Comparison of ENCODE assay signal across 8 cellular contexts in genomic region chr2:84459028-84459943, GRCh38. TPM values are rescaled to one million over a fixed set of nuclear protein-coding genes. Genes with fewer than 3 reads are reported as not detected.
A peak's percentile ranks its signal among the peaks of the same experiment; 100 is the strongest.
DNase-seq lines count a peak whose midpoint lies in the region; ATAC-seq, FAIRE-seq and TF ChIP-seq lines count a peak whose summit lies in the region.

SUCLG1 (minus strand) TSS chr2:84459280; CDS start chr2:84459269, 11 bp downstream.

- H3K4me3 ChIP-seq in H1 (ENCODE audit: extremely low read depth in 1 of 4, insufficient read depth in 2 of 4, low read depth in 3 of 4, low read length in 4 of 4) (peak within 1 kb of the TSS; percentile 71 to 98 (median 86)), mesenchymal stem cell (ENCODE audit: insufficient read depth in 1 of 2, low read depth in 1 of 2, low read length in 2 of 2) (peak within 1 kb of the TSS; percentile 92 to 97)

- H3K27me3 ChIP-seq in H1 (replicated peaks in 1 of 4; ENCODE audit: control insufficient read depth in 3 of 4, extremely low read depth in 1 of 4, insufficient read depth in 3 of 4, low read length in 3 of 4) (no peaks in the 10 kb centered on the region), mesenchymal stem cell (ENCODE audit: control insufficient read depth in 1 of 2, insufficient read depth in 1 of 2, low read length in 2 of 2) (no peaks in the 10 kb centered on the region)

- H3K36me3 ChIP-seq in H1 (ENCODE audit: control insufficient read depth in 2 of 4, insufficient read depth in 4 of 4, low read length in 3 of 4), result no peaks in the 10 kb centered on the region
- H3K36me3 ChIP-seq in mesenchymal stem cell (ENCODE audit: control insufficient read depth in 1 of 2, insufficient read depth in 2 of 2, low read depth in 1 of 2, low read length in 2 of 2), result peaks cover 0 to 4% of the 10 kb centered on the region in 2 experiments

- peak within 1 kb of the TSS; percentile 89 to 94 for H3K4me2 ChIP-seq in H1 (ENCODE audit: insufficient read depth in 1 of 2, low read depth in 2 of 2, low read length in 2 of 2)
- peak within 1 kb of the TSS; percentile 89 for H3K4me2 ChIP-seq in mesenchymal stem cell (ENCODE audit: low read length, poor library complexity, severe bottlenecking)

- no peak for TF ChIP-seq EP300 in H1 (IDR thresholded peaks at IDR 0.05; ENCODE audit: borderline replicate concordance in 1 of 2, low read depth in 2 of 2, low read length in 2 of 2)

- peaks cover 11% of the 10 kb centered on the region for H3K23me2 ChIP-seq in H1 (ENCODE audit: low read depth, low read length)

- H2BK5ac ChIP-seq in H1 (ENCODE audit: low read depth, low read length), result peak within 1 kb of the TSS; percentile 9; the same call in 1 of the 2 replicates
- H2BK5ac ChIP-seq in mesenchymal stem cell (ENCODE audit: low read depth, low read length, poor library complexity, severe bottlenecking), result peak within 1 kb of the TSS; percentile 81

- H3K18ac ChIP-seq in H1 (ENCODE audit: extremely low read depth, low read length) (peak within 1 kb of the TSS; percentile 65), mesenchymal stem cell (ENCODE audit: low read depth in 1 of 2, low read length in 2 of 2) (peak within 1 kb of the TSS; percentile 68 to 94)

- H3K27ac ChIP-seq in H1 (ENCODE audit: low read depth, low read length) (peak within 1 kb of the TSS; percentile 9; the same call in 1 of the 2 replicates), mesenchymal stem cell (ENCODE audit: low read length, poor library complexity, severe bottlenecking) (peak within 1 kb of the TSS; percentile 83)

- H2BK20ac ChIP-seq in H1 (ENCODE audit: low read length), result no peak within 1 kb of the TSS; the same call in 1 of the 2 replicates

- H4K8ac ChIP-seq in H1 (ENCODE audit: extremely low read depth, insufficient read depth, low read length) (peak within 1 kb of the TSS; percentile 72; the same call in 1 of the 2 replicates), mesenchymal stem cell (ENCODE audit: low read length) (peak within 1 kb of the TSS; percentile 92)

- peak; percentile 93 for FAIRE-seq in HTR-8/SVneo (lab: Jason Lieb, UNC)
- FAIRE-seq in H1 (lab: Jason Lieb, UNC), result no peak

- H3K9ac ChIP-seq in H1 (replicated peaks in 1 of 4; ENCODE audit: extremely low read depth in 1 of 4, low read depth in 3 of 4, low read length in 3 of 4) (peak within 1 kb of the TSS in 3 of 4 experiments; percentile 56 to 82 (median 62); a peak in 6 of 7 replicates), mesenchymal stem cell (ENCODE audit: low read length) (peak within 1 kb of the TSS; percentile 99)

- H2BK120ac ChIP-seq in H1 (replicated peaks; ENCODE audit: low read depth, low read length) (peak within 1 kb of the TSS; percentile 24), mesenchymal stem cell (ENCODE audit: low read depth, low read length) (peak within 1 kb of the TSS; percentile 57)

- TF ChIP-seq POLR2A in H1 (IDR thresholded peaks at IDR 0.05; ENCODE audit: control extremely low read depth in 1 of 2, low read depth in 2 of 2, low read length in 2 of 2), result no peak

- DNase-seq in COLO829 (ENCODE audit: low spot score), result peak; percentile 66
- peak; percentile 92 for DNase-seq in HTR-8/SVneo (ENCODE audit: insufficient read length, low spot score)
- DNase-seq in NOMO-1 treated with dmso at 0.1 percent for 144 hours (lab: John Stamatoyannopoulos, UW; ENCODE audit: unreplicated experiment), result peak; percentile 79
- DNase-seq in activated CD8-positive, alpha-beta memory T cell treated with anti-CD3 and anti-CD28 coated beads for 48 hours (ENCODE audit: low read depth in 2 of 3, low spot score in 2 of 3), result peak; percentile 61 to 70 (median 70)
- peak; percentile 47 to 87 for DNase-seq in H1 (ENCODE audit: low read depth in 1 of 2, low spot score in 2 of 2)
- peak; percentile 90 for DNase-seq in mesenchymal stem cell
- DNase-seq in stimulated activated CD8-positive, alpha-beta memory T cell treated with anti-CD3 and anti-CD28 coated beads, Interleukin-15, amount 100 ng/mL, for 1 hour (ENCODE audit: low read depth), result peak; percentile 77

- no peak within 1 kb of the TSS for H3K14ac ChIP-seq in H1 (ENCODE audit: insufficient read length)
- peak within 1 kb of the TSS; percentile 18 to 74 for H3K14ac ChIP-seq in mesenchymal stem cell (ENCODE audit: low read length in 2 of 2)

- H3K9me3 ChIP-seq in H1 (ENCODE audit: insufficient read depth in 2 of 2, low read depth in 1 of 2, low read length in 1 of 2), result no peaks in the 10 kb centered on the region
- no peaks in the 10 kb centered on the region for H3K9me3 ChIP-seq in mesenchymal stem cell (ENCODE audit: control insufficient read depth, low read length)

- no peak within 1 kb of the TSS for H3K23ac ChIP-seq in H1 (ENCODE audit: insufficient read length)
- peak within 1 kb of the TSS in 1 of 2 experiments; percentile 79 for H3K23ac ChIP-seq in mesenchymal stem cell (ENCODE audit: low read length in 2 of 2)

- peak within 1 kb of the TSS; percentile 67 for H4K5ac ChIP-seq in H1 (ENCODE audit: insufficient read length, low read depth, low read length)

- peak within 1 kb of the TSS; percentile 93 for H2AFZ ChIP-seq in H1 (ENCODE audit: low read length)
- peak within 1 kb of the TSS; percentile 95 for H2AFZ ChIP-seq in mesenchymal stem cell (ENCODE audit: low read depth, low read length)

- no peak within 1 kb of the TSS for H3K4ac ChIP-seq in H1 (replicated peaks; ENCODE audit: insufficient read length, low read depth, low read length)
- H3K4ac ChIP-seq in mesenchymal stem cell (ENCODE audit: low read depth in 1 of 2, low read length in 2 of 2), result peak within 1 kb of the TSS; percentile 78 to 83

- H2AK5ac ChIP-seq in H1 (ENCODE audit: low read depth, low read length), result no peak within 1 kb of the TSS
- no peak within 1 kb of the TSS for H2AK5ac ChIP-seq in mesenchymal stem cell (ENCODE audit: low read length, severe bottlenecking)

- H4K20me1 ChIP-seq in H1 (replicated peaks in 1 of 2; ENCODE audit: control insufficient read depth in 1 of 2, insufficient read depth in 2 of 2, low read length in 2 of 2), result no peaks in the 10 kb centered on the region

- H2BK15ac ChIP-seq in H1 (ENCODE audit: low read length), result no peak within 1 kb of the TSS
- H2BK15ac ChIP-seq in mesenchymal stem cell (ENCODE audit: low read depth, poor library complexity, severe bottlenecking), result peak within 1 kb of the TSS; percentile 98

- TF ChIP-seq CTCF in H1 (IDR thresholded peaks at IDR 0.05; ENCODE audit: control extremely low read depth in 1 of 3, insufficient read depth in 1 of 3, low read depth in 1 of 3, low read length in 3 of 3), result no peak

- H3K79me1 ChIP-seq in H1 (ENCODE audit: low read depth, low read length) (no peaks in the 10 kb centered on the region; the same call in none of the 2 replicates), mesenchymal stem cell (replicated peaks; ENCODE audit: low read length, poor library complexity, severe bottlenecking) (peaks cover 15% of the 10 kb centered on the region)

- peaks cover 0 to 14% of the 10 kb centered on the region in 2 experiments; a peak in 2 of 4 replicates for H3K79me2 ChIP-seq in H1 (ENCODE audit: control insufficient read depth in 1 of 2, insufficient read depth in 2 of 2, low read length in 2 of 2)

- POLR2A ChIA-PET in H1 (lab: Charles Lee; ENCODE audit: partially characterized antibody), result interaction anchor here (0.9 kb wide), 1 partner anchor 23 kb away, joined by 3 read pairs; no protein-coding TSS in a partner anchor

- H3K4me1 ChIP-seq in H1 (replicated peaks in 1 of 4; ENCODE audit: control insufficient read depth in 3 of 4, insufficient read depth in 4 of 4, low read length in 3 of 4), result peaks cover 0 to 2% (median 0%) of the 10 kb centered on the region in 4 experiments; a peak in 1 of 7 replicates
- H3K4me1 ChIP-seq in mesenchymal stem cell (ENCODE audit: control insufficient read depth, insufficient read depth, low read depth, low read length), result peaks cover 1% of the 10 kb centered on the region

- peak within 1 kb of the TSS; percentile 11 for H3K56ac ChIP-seq in H1 (replicated peaks; ENCODE audit: insufficient read length, low read depth, low read length)

- no peak for TF ChIP-seq RAD21 in H1 (IDR thresholded peaks at IDR 0.05 in 1 of 2, conservative IDR thresholded peaks at IDR 0.05 in 1 of 2; ENCODE audit: low read depth in 2 of 2, low read length in 2 of 2)

- H2BK12ac ChIP-seq in H1 (ENCODE audit: low read depth, low read length) (no peak within 1 kb of the TSS), mesenchymal stem cell (ENCODE audit: low read length in 2 of 2) (no peak within 1 kb of the TSS)

- CTCF ChIA-PET in H1 (lab: Charles Lee; ENCODE audit: partially characterized antibody), result interaction anchor here (0.6 kb wide), 1 partner anchor 458 kb away, joined by 5 read pairs; no protein-coding TSS in a partner anchor

- WGBS in H1 (ENCODE audit: extremely low coverage in 1 of 2, insufficient coverage in 1 of 2, insufficient read length in 1 of 2, insufficient replicate concordance in 2 of 2, low coverage in 1 of 2, low lambda C conversion rate in 2 of 2, missing lambda C conversion rate in 1 of 2), 2 experiments, result 1% methylated on average over 55 of the region's 57 CpGs; no CpG with 5 or more reads in 1 of the 2 experiments
- WGBS in mesenchymal stem cell, result under 1% methylated on average over 50 of the region's 57 CpGs

- ATAC-seq in GM21367 (IDR thresholded peaks at IDR 0.05; ENCODE audit: unreplicated experiment), result peak; percentile 93

- H4K91ac ChIP-seq in H1 (replicated peaks; ENCODE audit: insufficient read length, low read length) (no peak within 1 kb of the TSS), mesenchymal stem cell (ENCODE audit: low read length) (peak within 1 kb of the TSS; percentile 70)

TF ChIP-seq in H1, 55 proteins besides CTCF, POLR2A, EP300 and RAD21 (continues in another document):
- TF ChIP-seq JUN (IDR thresholded peaks at IDR 0.05; ENCODE audit: low read depth, low read length) (no peak), CBX8 (IDR thresholded peaks at IDR 0.05; ENCODE audit: borderline replicate concordance, low read depth, low read length) (no peak), BACH1 (IDR thresholded peaks at IDR 0.05; ENCODE audit: low read length) (peak; percentile 92), E2F6 (IDR thresholded peaks at IDR 0.05) (peak; percentile 98)

RNA-seq across cellular contexts. Expression of gene SUCLG1, which starts in this region (rescaled TPM):
- 36.9 and 40.0 TPM in 2 replicates for total RNA-seq in H1 (2021; fragmentation: NEBNext Ultra II Directional; extraction: Animal tissue kit (Norgen Biotek cat#: 25700))
- 14.6 and 19.9 TPM in 2 replicates for polyA plus RNA-seq in H1 (2011; rRNA removed)
- 25.4 TPM for polyA plus RNA-seq in H1 (2011; cell fraction: cytosol; rRNA removed)
- 14.1 TPM for polyA plus RNA-seq in H1 (2011; cell fraction: nucleus; rRNA removed)
- 33.0 to 36.2 TPM (median 34.7 TPM) in 4 replicates for polyA plus RNA-seq in H1 (2012, experiment 1 of 2)
- 19.8 TPM for polyA plus RNA-seq in H1 (2012, experiment 2 of 2)
- 37.2 TPM for polyA plus RNA-seq in H1 (2013, experiment 1 of 2)
- 38.3 TPM for polyA plus RNA-seq in H1 (2013, experiment 2 of 2)
- 11.1 and 15.5 TPM in 2 replicates for polyA minus RNA-seq in H1 (2011; rRNA and poly(A)+ RNA removed)
- 27.6 TPM for polyA minus RNA-seq in H1 (2011; cell fraction: cytosol; rRNA and poly(A)+ RNA removed)
- 17.2 TPM for polyA minus RNA-seq in H1 (2011; cell fraction: nucleus; rRNA and poly(A)+ RNA removed)
- 65.0 TPM for polyA plus RNA-seq in mesenchymal stem cell (2013, experiment 1 of 2)
- polyA plus RNA-seq in mesenchymal stem cell (2013, experiment 2 of 2), result 66.1 TPM

Comparison
In these comparisons a context has a peak if more than half of its experiments do, and no peak if none do; other contexts are left out.
1. Peak in every context shown above with its lines: DNase-seq, ATAC-seq, H3K4me3 ChIP-seq and H3K27ac ChIP-seq.